In the genomic region with DNA sequence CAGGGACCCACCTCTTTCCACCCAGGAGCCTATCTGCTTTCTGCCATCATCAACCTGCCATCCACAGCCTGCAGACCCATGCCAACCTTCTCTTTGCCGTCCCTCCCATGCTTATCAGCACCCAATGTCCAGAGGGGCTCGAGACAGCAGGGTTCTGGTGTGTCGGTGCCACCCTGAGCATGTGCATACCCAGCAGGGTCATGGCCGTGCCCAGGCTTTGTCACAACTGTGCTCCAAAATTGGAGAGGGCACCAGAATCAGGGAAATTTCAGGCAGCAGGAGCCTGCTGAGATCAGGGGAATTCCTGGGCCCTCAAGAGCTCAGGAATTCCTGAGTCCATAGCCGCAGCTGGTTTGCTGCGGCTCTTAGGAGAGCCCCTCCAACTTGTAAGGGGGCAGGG, we compare ENCODE assay signal across 35 cellular contexts.
"Had no signal": no experiment of that assay in that cellular context is flagged by ENCODE, and none has a peak within 500 bp of the region (broad histone marks: within the 10 kb centered on the region; RNA-seq: fewer than 3 reads in every experiment).

No MANE protein-coding gene starts in this region.

- H3K27me3 ChIP-seq: adrenal gland, body of pancreas, brain microvascular endothelial cell, breast epithelium had no signal

- ATAC-seq: activated CD8-positive, alpha-beta T cell treated with anti-CD3 and anti-CD28 coated beads for 36 hours; activated naive CD4-positive, alpha-beta T cell treated with anti-CD3 and anti-CD28 coated beads, Interleukin-2, amount 50 U/mL, for 72 hours; activated T-cell treated with anti-CD3 and anti-CD28 coated beads, Interleukin-2, amount 50 U/mL, for 4 hours; activated T-cell treated with anti-CD3 and anti-CD28 coated beads, Interleukin-2, amount 50 U/mL, for 72 hours; activated T-helper 17 cell treated with anti-CD3 and anti-CD28 coated beads, Interleukin-2, amount 50 U/mL, for 72 hours; body of pancreas had no signal

- H3K4me3 Mint-ChIP-seq: activated B cell treated with CpG ODN at 0.5 μM for 24 hours; activated CD4-positive, alpha-beta memory T cell treated with anti-CD3 and anti-CD28 coated beads for 36 hours; activated CD4-positive, alpha-beta T cell treated with anti-CD3 and anti-CD28 coated beads, Interleukin-2, amount 10 ng/mL, durations not matched to agents 24 days and 14 days; activated CD8-positive, alpha-beta T cell treated with anti-CD3 and anti-CD28 coated beads for 36 hours; activated naive CD4-positive, alpha-beta T cell treated with anti-CD3 and anti-CD28 coated beads for 36 hours; activated naive CD8-positive, alpha-beta T cell treated with anti-CD3 and anti-CD28 coated beads for 36 hours; activated T-cell treated with anti-CD3 and anti-CD28 coated beads, Interleukin-2, amount 50 U/mL, for 4 hours; activated T-cell treated with anti-CD3 and anti-CD28 coated beads, Interleukin-2, amount 50 U/mL, for 72 hours; activated T-helper 1 cell treated with anti-CD3 and anti-CD28 coated beads, Interleukin-12 subunit alpha, Interleukin-12 subunit beta, Interleukin-2, Interleukin-4 antibody, amounts not matched to agents 30 ng/mL and 10 ng/mL and 1 ng/mL, durations not matched to agents 14 hours and 24 hours and 36 hours; activated T-helper 17 cell treated with anti-CD3 and anti-CD28 coated beads, Interleukin-2, amount 50 U/mL, for 72 hours; T-helper 1 cell treated with Interleukin-12 subunit alpha and Interleukin-12 subunit beta and Interleukin-4 antibody, amounts not matched to agents 30 μg/mL and 1 μg/mL, for 36 hours; T-helper 2 cell treated with Interferon-gamma antibody and Interleukin-4, amounts not matched to agents 5 μg/mL and 100 μg/mL, for 36 hours had no signal

- H3K4me1 Mint-ChIP-seq: activated B cell treated with CpG ODN at 0.5 μM for 24 hours; activated CD4-positive, alpha-beta T cell treated with anti-CD3 and anti-CD28 coated beads, Interleukin-2, amount 10 ng/mL, durations not matched to agents 24 days and 14 days; activated naive CD8-positive, alpha-beta T cell treated with anti-CD3 and anti-CD28 coated beads for 36 hours; activated T-helper 17 cell treated with anti-CD3 and anti-CD28 coated beads, Interleukin-2, amount 50 U/mL, for 72 hours had no signal

- H3K27ac ChIP-seq: adrenal gland, body of pancreas, brain microvascular endothelial cell, breast epithelium, VCaP had no signal

- H3K27me3 Mint-ChIP-seq: activated B cell treated with CpG ODN at 0.5 μM for 24 hours; activated CD4-positive, alpha-beta memory T cell treated with anti-CD3 and anti-CD28 coated beads for 36 hours; activated CD4-positive, alpha-beta T cell treated with anti-CD3 and anti-CD28 coated beads, Interleukin-2, amount 10 ng/mL, durations not matched to agents 24 days and 14 days; activated CD8-positive, alpha-beta T cell treated with anti-CD3 and anti-CD28 coated beads for 36 hours; activated naive CD8-positive, alpha-beta T cell treated with anti-CD3 and anti-CD28 coated beads for 36 hours; activated T-helper 17 cell treated with anti-CD3 and anti-CD28 coated beads, Interleukin-2, amount 50 U/mL, for 72 hours had no signal

- H3K4me3 ChIP-seq: adrenal gland, body of pancreas, breast epithelium had no signal

- DNase-seq: activated B cell treated with CpG ODN at 0.5 μM for 24 hours; activated CD4-positive, alpha-beta memory T cell treated with anti-CD3 and anti-CD28 coated beads for 36 hours; activated CD4-positive, alpha-beta T cell treated with anti-CD3 and anti-CD28 coated beads for 4 hours; activated CD4-positive, alpha-beta T cell treated with anti-CD3 and anti-CD28 coated beads, Interleukin-2, amount 10 ng/mL, durations not matched to agents 24 days and 14 days; activated CD4-positive, alpha-beta T cell treated with anti-CD3 and anti-CD28 coated beads, Interleukin-2, amount 50 U/mL, for 1 hour; activated CD4-positive, alpha-beta T cell treated with anti-CD3 and anti-CD28 coated beads, Interleukin-2, amount 50 U/mL, for 4 hours; activated CD4-positive, CD25-positive, alpha-beta regulatory T cell treated with anti-CD3 and anti-CD28 coated beads, Interleukin-2, amount 50 U/mL, for 72 hours; activated CD8-positive, alpha-beta memory T cell treated with anti-CD3 and anti-CD28 coated beads, Interleukin-2, amount 50 U/mL, for 4 hours; activated CD8-positive, alpha-beta T cell treated with anti-CD3 and anti-CD28 coated beads for 36 hours; activated effector memory CD4-positive, alpha-beta T cell treated with anti-CD3 and anti-CD28 coated beads, Interleukin-2, amount 50 U/mL, for 16 hours; activated gamma-delta T cell treated with Interleukin-2 at 50 U/mL for 16 hours; activated naive CD4-positive, alpha-beta T cell; activated naive CD4-positive, alpha-beta T cell treated with anti-CD3 and anti-CD28 coated beads for 36 hours; activated naive CD4-positive, alpha-beta T cell treated with anti-CD3 and anti-CD28 coated beads, Interleukin-2, amount 50 U/mL, for 16 hours; activated naive CD8-positive, alpha-beta T cell treated with anti-CD3 and anti-CD28 coated beads for 36 hours; activated T-cell treated with anti-CD3 and anti-CD28 coated beads for 4 hours; activated T-cell treated with anti-CD3 and anti-CD28 coated beads, Interleukin-2, amount 50 U/mL, for 1 hour; activated T-cell treated with anti-CD3 and anti-CD28 coated beads, Interleukin-2, amount 50 U/mL, for 4 hours; activated T-cell treated with anti-CD3 and anti-CD28 coated beads, Interleukin-2, amount 50 U/mL, for 72 hours; adrenal gland; amniotic stem cell; aorta; body of pancreas; brain microvascular endothelial cell; central memory CD4-positive, alpha-beta T cell; T-helper 1 cell; T-helper 2 cell; T-helper 9 cell had no signal

- H3K4me1 ChIP-seq: adrenal gland, body of pancreas, breast epithelium had no signal

- H3K27ac Mint-ChIP-seq: activated B cell treated with CpG ODN at 0.5 μM for 24 hours; activated CD4-positive, alpha-beta memory T cell treated with anti-CD3 and anti-CD28 coated beads for 36 hours; activated CD4-positive, alpha-beta T cell treated with anti-CD3 and anti-CD28 coated beads, Interleukin-2, amount 10 ng/mL, durations not matched to agents 24 days and 14 days; activated CD8-positive, alpha-beta T cell treated with anti-CD3 and anti-CD28 coated beads for 36 hours; activated naive CD4-positive, alpha-beta T cell treated with anti-CD3 and anti-CD28 coated beads for 36 hours; activated naive CD4-positive, alpha-beta T cell treated with anti-CD3 and anti-CD28 coated beads, Interleukin-2, amount 50 U/mL, for 72 hours; activated naive CD8-positive, alpha-beta T cell treated with anti-CD3 and anti-CD28 coated beads for 36 hours; activated T-cell treated with anti-CD3 and anti-CD28 coated beads, Interleukin-2, amount 50 U/mL, for 72 hours; activated T-helper 1 cell treated with anti-CD3 and anti-CD28 coated beads, Interleukin-12 subunit alpha, Interleukin-12 subunit beta, Interleukin-2, Interleukin-4 antibody, amounts not matched to agents 30 ng/mL and 10 ng/mL and 1 ng/mL, durations not matched to agents 14 hours and 24 hours and 36 hours; activated T-helper 17 cell treated with anti-CD3 and anti-CD28 coated beads, Interleukin-2, amount 50 U/mL, for 72 hours; T-helper 1 cell treated with Interleukin-12 subunit alpha and Interleukin-12 subunit beta and Interleukin-4 antibody, amounts not matched to agents 30 μg/mL and 1 μg/mL, for 36 hours; T-helper 2 cell treated with Interferon-gamma antibody and Interleukin-4, amounts not matched to agents 5 μg/mL and 100 μg/mL, for 36 hours had no signal

- H3K9me3 Mint-ChIP-seq: activated T-cell treated with anti-CD3 and anti-CD28 coated beads, Interleukin-2, amount 50 U/mL, for 4 hours; activated T-helper 1 cell treated with anti-CD3 and anti-CD28 coated beads, Interleukin-12 subunit alpha, Interleukin-12 subunit beta, Interleukin-2, Interleukin-4 antibody, amounts not matched to agents 30 ng/mL and 10 ng/mL and 1 ng/mL, durations not matched to agents 14 hours and 24 hours and 36 hours; T-helper 1 cell treated with Interleukin-12 subunit alpha and Interleukin-12 subunit beta and Interleukin-4 antibody, amounts not matched to agents 30 μg/mL and 1 μg/mL, for 36 hours; T-helper 2 cell treated with Interferon-gamma antibody and Interleukin-4, amounts not matched to agents 5 μg/mL and 100 μg/mL, for 36 hours had no signal

- H3K9me3 ChIP-seq: adrenal gland had no signal

- H3K36me3 ChIP-seq: adrenal gland, brain microvascular endothelial cell, breast epithelium had no signal

- H3K36me3 Mint-ChIP-seq: activated CD4-positive, alpha-beta memory T cell treated with anti-CD3 and anti-CD28 coated beads for 36 hours had no signal
